Comparison of ENCODE assay signal across 9 cellular contexts in genomic region chr11:57713849-57714248, GRCh38. TPM values are rescaled to one million over a fixed set of nuclear protein-coding genes. Genes with fewer than 3 reads are reported as not detected.
DNase-seq lines count a peak whose midpoint lies in the region; ATAC-seq, FAIRE-seq and TF ChIP-seq lines count a peak whose summit lies in the region.
"Had no signal": no experiment of that assay in that cellular context is flagged by ENCODE, and none has a peak within 500 bp of the region (broad histone marks: within the 10 kb centered on the region; RNA-seq: fewer than 3 reads in every experiment).

No MANE protein-coding gene starts in this region.

- H3K27ac ChIP-seq in SK-N-MC (no peak overlapping the region), esophagus squamous epithelium (peak overlapping the region in 2 of 4 donors; percentile 89 to 92), gastrocnemius medialis (peak overlapping the region in 3 of 4 donors; percentile 87 to 89 (median 88))

- WGBS in esophagus squamous epithelium, 2 donors, result 82 to 87% methylated on average over 2 of the region's 2 CpGs

- no peak for DNase-seq in HAP-1 (ENCODE audit: low spot score in 2 of 2)
- DNase-seq in SK-N-MC (ENCODE audit: low read depth, low spot score), result no peak
- no peak for DNase-seq in esophagus squamous epithelium (lab: John Stamatoyannopoulos, UW)
- no peak for DNase-seq in gastrocnemius medialis
- DNase-seq in GM03348 (ENCODE audit: low spot score), result no peak
- DNase-seq in H54 (ENCODE audit: insufficient read length, low spot score), result no peak
- no peak for DNase-seq in NCI-H1436 (lab: John Stamatoyannopoulos, UW)
- DNase-seq: activated CD4-positive, alpha-beta T cell treated with anti-CD3 and anti-CD28 coated beads for 48 hours had no signal

- H3K9ac ChIP-seq in SK-N-MC (ENCODE audit: insufficient read length), result peak overlapping the region; percentile 96

- FAIRE-seq in H54 (lab: Jason Lieb, UNC), result no peak

- H3K9me3 ChIP-seq in HAP-1 (no peaks in the 10 kb centered on the region), SK-N-MC (ENCODE audit: low read depth, low read length) (no peaks in the 10 kb centered on the region), esophagus squamous epithelium (no peaks in the 10 kb centered on the region), gastrocnemius medialis (no peaks in the 10 kb centered on the region)

- H3K27me3 ChIP-seq in HAP-1 (ENCODE audit: low read depth) (no peaks in the 10 kb centered on the region), esophagus squamous epithelium (no peaks in the 10 kb centered on the region), gastrocnemius medialis (no peaks in the 10 kb centered on the region)

- TF ChIP-seq POLR2A in esophagus squamous epithelium (IDR thresholded peaks at IDR 0.05), result no peak
- no peak for TF ChIP-seq POLR2A in gastrocnemius medialis (IDR thresholded peaks at IDR 0.05)
- no peak for TF ChIP-seq POLR2A in H54 (IDR thresholded peaks at IDR 0.05; ENCODE audit: low read depth, low read length)

- ATAC-seq in gastrocnemius medialis (no peak), HG03457 (IDR thresholded peaks at IDR 0.05; ENCODE audit: unreplicated experiment) (no peak)

- in situ Hi-C loops in HAP-1 (cut with MboI; ENCODE audit: low sequenced_read_pairs), result no loop called here
- in situ Hi-C loops in gastrocnemius medialis (cut with MboI; ENCODE audit: low sequenced_read_pairs in 4 of 4), result loop anchor here in 1 of 4 donors (25.0 kb wide), 1 partner anchor 873 kb away; the partner anchor contains the start of genes LPXN and ZFP91

- H3K36me3 ChIP-seq in HAP-1 (replicated peaks) (peaks cover 19% of the 10 kb centered on the region), SK-N-MC (ENCODE audit: insufficient read depth, low read length) (peaks cover 12% of the 10 kb centered on the region), esophagus squamous epithelium (peaks cover 0 to 17% (median 0%) of the 10 kb centered on the region in 3 donors), gastrocnemius medialis (no peaks in the 10 kb centered on the region)

- H3K4me3 ChIP-seq in HAP-1 (peak overlapping the region; percentile 87), SK-N-MC (peak overlapping the region; percentile 92), esophagus squamous epithelium (peak overlapping the region; percentile 83 to 96 (median 96)), gastrocnemius medialis (peak overlapping the region; percentile 82 to 99 (median 92))

- H3K4me1 ChIP-seq in HAP-1 (peaks cover 11% of the 10 kb centered on the region), esophagus squamous epithelium (peaks cover 24 to 46% (median 28%) of the 10 kb centered on the region in 3 donors), gastrocnemius medialis (peaks cover 30 to 33% of the 10 kb centered on the region in 2 donors)

- intact Hi-C loops in esophagus squamous epithelium (cut with DNase I), result no loop called here
- intact Hi-C loops in gastrocnemius medialis (cut with DNase I; ENCODE audit: low total_unique reads), result loop anchor here (5.0 kb wide), 2 partner anchors 863 to 1903 kb away; partner anchors contain the start of genes LPXN, OSBP and ZFP91

- no peak for TF ChIP-seq CTCF in esophagus squamous epithelium (IDR thresholded peaks at IDR 0.05)
- no peak for TF ChIP-seq CTCF in gastrocnemius medialis (IDR thresholded peaks at IDR 0.05 in 4 of 5, conservative IDR thresholded peaks at IDR 0.05 in 1 of 5)

RNA-seq across cellular contexts. Expression of gene TMX2, which starts 1.5 kb away (rescaled TPM):
- 10 to 100 TPM; 44.0 to 82.0 (median 70.9) TPM for total RNA-seq in esophagus squamous epithelium
- total RNA-seq in gastrocnemius medialis, result 10 to 100 TPM; 29.1 to 54.9 (median 40.5) TPM

RNA-seq across cellular contexts. Expression of gene MED19, which starts 1.8 kb away (rescaled TPM):
- total RNA-seq in esophagus squamous epithelium (10 to 100 TPM in 2 of 4 donors, 1 to 10 TPM in 2; 8.0 to 21.2 (median 9.8) TPM), gastrocnemius medialis (10 to 100 TPM in 2 of 4 donors, 1 to 10 TPM in 2; 8.3 to 13.1 (median 10.4) TPM)

RNA-seq across cellular contexts. Expression of gene SELENOH, which starts 27.4 kb away (rescaled TPM):
- total RNA-seq in esophagus squamous epithelium, result 100 to 1,000 TPM in 2 of 4 donors, 10 to 100 TPM in 2; 75.2 to 166 (median 112) TPM
- total RNA-seq in gastrocnemius medialis, result 100 to 1,000 TPM in 3 of 4 donors, 10 to 100 TPM in 1; 94.7 to 145 (median 132) TPM

RNA-seq across cellular contexts. Expression of gene BTBD18, which starts 37.8 kb away (rescaled TPM):
- total RNA-seq in esophagus squamous epithelium (not detected), gastrocnemius medialis (not detected)

RNA-seq across cellular contexts. Expression of gene ZDHHC5, which starts 45.9 kb away (rescaled TPM):
- 10 to 100 TPM; 61.4 to 98.4 (median 76.7) TPM for total RNA-seq in esophagus squamous epithelium
- 10 to 100 TPM; 34.0 to 49.2 (median 46.2) TPM for total RNA-seq in gastrocnemius medialis
